8 cellular contexts compared by ENCODE assay signal in genomic region chr12:90978117-90978770, GRCh38. TPM values are rescaled to one million over a fixed set of nuclear protein-coding genes. Genes with fewer than 3 reads are reported as not detected.
DNase-seq lines count a peak whose midpoint lies in the region; ATAC-seq, FAIRE-seq and TF ChIP-seq lines count a peak whose summit lies in the region.

No MANE protein-coding gene starts in this region.

- intact Hi-C loops in esophagus muscularis mucosa (cut with DNase I): loop anchor here (5.0 to 10.0 kb wide), 3 partner anchors 129 to 379 kb away; no protein-coding TSS in a partner anchor

- 49% methylated on average over 1 of the region's 1 CpG for WGBS in esophagus muscularis mucosa

- no peaks in the 10 kb centered on the region for H3K4me1 ChIP-seq in esophagus muscularis mucosa

- H3K36me3 ChIP-seq in esophagus muscularis mucosa: no peaks in the 10 kb centered on the region

- H3K27ac ChIP-seq in esophagus muscularis mucosa (replicated peaks in 1 of 4): peak overlapping the region in 1 of 4 donors; percentile 10

- TF ChIP-seq CTCF in esophagus muscularis mucosa (IDR thresholded peaks at IDR 0.05): peak; percentile 53 to 67 (median 58)

- ATAC-seq in GM19468 (IDR thresholded peaks at IDR 0.05; ENCODE audit: extremely low read depth, unreplicated experiment) (peak; percentile 70), HG03571 (IDR thresholded peaks at IDR 0.05; ENCODE audit: unreplicated experiment) (peak; percentile 77)

- H3K4me3 ChIP-seq in esophagus muscularis mucosa: no peak overlapping the region

- no peak for TF ChIP-seq EP300 in esophagus muscularis mucosa (IDR thresholded peaks at IDR 0.05)

- DNase-seq in ELF-1 (ENCODE audit: low read depth, low spot score) (peak; percentile 75), RCC 7860 (ENCODE audit: low spot score) (peak; percentile 34), esophagus muscularis mucosa (ENCODE audit: extremely low spot score) (no peak), non-pigmented ciliary epithelial cell (ENCODE audit: low read depth) (peak; percentile 44), ecto neural progenitor cell (ENCODE audit: low spot score) (no peak)
- DNase-seq in central memory CD4-positive, alpha-beta T cell: no peak

- H3K27me3 ChIP-seq in esophagus muscularis mucosa: no peaks in the 10 kb centered on the region

- no peaks in the 10 kb centered on the region for H3K9me3 ChIP-seq in esophagus muscularis mucosa

- peak; percentile 69 for FAIRE-seq in RCC 7860 (lab: Jason Lieb, UNC)

- TF ChIP-seq POLR2A in esophagus muscularis mucosa (IDR thresholded peaks at IDR 0.05; ENCODE audit: low read depth): no peak

RNA-seq across cellular contexts. Expression of gene CCER1, which starts 23.3 kb away (rescaled TPM):
- total RNA-seq in esophagus muscularis mucosa: not detected

RNA-seq across cellular contexts. Expression of gene EPYC, which starts 26.5 kb away (rescaled TPM):
- not detected for total RNA-seq in esophagus muscularis mucosa

Comparison
In these comparisons a context has a peak if more than half of its experiments do, and no peak if none do; other contexts are left out.
1. DNase-seq: peak in ELF-1 (single experiment), RCC 7860 (single experiment) and non-pigmented ciliary epithelial cell (single experiment); none in esophagus muscularis mucosa (single experiment), central memory CD4-positive, alpha-beta T cell (single experiment) and ecto neural progenitor cell (single experiment).